In genomic region chr14:75549169-75549568, GRCh38 we compare ENCODE assay signal across 12 cellular contexts. TPM values are rescaled to one million over a fixed set of nuclear protein-coding genes. Genes with fewer than 3 reads are reported as not detected.
DNase-seq lines count a peak whose midpoint lies in the region; ATAC-seq and TF ChIP-seq lines count a peak whose summit lies in the region.
"Had no signal": no experiment of that assay in that cellular context is flagged by ENCODE, and none has a peak within 500 bp of the region (broad histone marks: within the 10 kb centered on the region; RNA-seq: fewer than 3 reads in every experiment).

No MANE protein-coding gene starts in this region.

- H3K27ac Mint-ChIP-seq in activated T-cell treated with anti-CD3 and anti-CD28 coated beads, Interleukin-2, amount 50 U/mL, for 72 hours = peak overlapping the region; percentile 92
- H3K27ac Mint-ChIP-seq: nephron had no signal

- intact Hi-C loops in esophagus muscularis mucosa (cut with DNase I) = no loop called here

- no peaks in the 10 kb centered on the region for H3K36me3 ChIP-seq in esophagus muscularis mucosa

- no peaks in the 10 kb centered on the region for H3K27me3 ChIP-seq in esophagus muscularis mucosa
- H3K27me3 ChIP-seq: upper lobe of left lung had no signal

- H3K4me1 Mint-ChIP-seq in activated T-cell treated with anti-CD3 and anti-CD28 coated beads, Interleukin-2, amount 50 U/mL, for 72 hours (ENCODE audit: low read depth) = peaks cover 87% of the 10 kb centered on the region
- H3K4me1 Mint-ChIP-seq: nephron had no signal

- H3K27me3 Mint-ChIP-seq in activated T-cell treated with anti-CD3 and anti-CD28 coated beads, Interleukin-2, amount 50 U/mL, for 72 hours (ENCODE audit: low read depth) = no peaks in the 10 kb centered on the region

- H3K27ac ChIP-seq in esophagus muscularis mucosa (replicated peaks in 1 of 4) = no peak overlapping the region
- H3K27ac ChIP-seq: upper lobe of left lung had no signal

- H3K9me3 ChIP-seq in esophagus muscularis mucosa = no peaks in the 10 kb centered on the region
- H3K9me3 ChIP-seq: upper lobe of left lung had no signal

- TF ChIP-seq POLR2A in esophagus muscularis mucosa (IDR thresholded peaks at IDR 0.05; ENCODE audit: low read depth) = no peak

- no peak overlapping the region for H3K4me3 ChIP-seq in esophagus muscularis mucosa
- H3K4me3 ChIP-seq: upper lobe of left lung had no signal

- WGBS in esophagus muscularis mucosa = 87% methylated on average over 5 of the region's 5 CpGs

- DNase-seq in CD1c-positive myeloid dendritic cell (ENCODE audit: extremely low spot score) = peak; percentile 57
- peak; percentile 48 to 55 for DNase-seq in activated T-cell treated with anti-CD3 and anti-CD28 coated beads, Interleukin-2, amount 50 U/mL, for 72 hours
- no peak for DNase-seq in esophagus muscularis mucosa (ENCODE audit: extremely low spot score)
- no peak for DNase-seq in NCI-H82 treated with DMSO at 0.1 percent for 48 hours (lab: John Stamatoyannopoulos, UW; ENCODE audit: unreplicated experiment)
- no peak for DNase-seq in SKM-1 (lab: John Stamatoyannopoulos, UW; ENCODE audit: unreplicated experiment)
- no peak for DNase-seq in ACHN
- DNase-seq: NCI-H187, upper lobe of left lung had no signal

- TF ChIP-seq CTCF in esophagus muscularis mucosa (IDR thresholded peaks at IDR 0.05) = no peak

- H3K4me1 ChIP-seq in esophagus muscularis mucosa = peaks cover 0 to 18% (median 1%) of the 10 kb centered on the region in 4 donors
- H3K4me1 ChIP-seq: upper lobe of left lung had no signal

- peak; percentile 50 for ATAC-seq in GM18858 (IDR thresholded peaks at IDR 0.05; ENCODE audit: unreplicated experiment)
- peak; percentile 53 for ATAC-seq in HG02870 (IDR thresholded peaks at IDR 0.05; ENCODE audit: unreplicated experiment)
- peak; percentile 69 to 70 for ATAC-seq in activated T-cell treated with anti-CD3 and anti-CD28 coated beads, Interleukin-2, amount 50 U/mL, for 72 hours (replicated peaks in 1 of 2)

- peaks cover 17 to 27% of the 10 kb centered on the region in 2 donors for H3K36me3 Mint-ChIP-seq in activated T-cell treated with anti-CD3 and anti-CD28 coated beads, Interleukin-2, amount 50 U/mL, for 72 hours (ENCODE audit: insufficient read depth in 2 of 2)

- H3K4me3 Mint-ChIP-seq in activated T-cell treated with anti-CD3 and anti-CD28 coated beads, Interleukin-2, amount 50 U/mL, for 72 hours = peak overlapping the region; percentile 50 to 78
- H3K4me3 Mint-ChIP-seq: nephron had no signal

- TF ChIP-seq EP300 in esophagus muscularis mucosa (IDR thresholded peaks at IDR 0.05) = no peak

- H3K9me3 Mint-ChIP-seq in activated T-cell treated with anti-CD3 and anti-CD28 coated beads, Interleukin-2, amount 50 U/mL, for 72 hours = no peaks in the 10 kb centered on the region
- H3K9me3 Mint-ChIP-seq: nephron had no signal

- in situ Hi-C loops in ACHN (cut with HindIII; ENCODE audit: low pct_ligation_motif_present, low pct_unique_long_range_greater_than_20kb, low sequenced_read_pairs) = no loop called here

RNA-seq across cellular contexts. Expression of gene BATF, which starts 26.9 kb away (rescaled TPM):
- total RNA-seq in activated T-cell treated with anti-CD3 and anti-CD28 coated beads, Interleukin-2, amount 50 U/mL, for 72 hours = 100 to 1,000 TPM; 171 to 185 TPM
- total RNA-seq in esophagus muscularis mucosa = 10 to 100 TPM in 1 of 4 donors, 1 to 10 TPM in 3; 1.7 to 37.3 (median 4.4) TPM
- total RNA-seq: chondrocyte had no signal

RNA-seq across cellular contexts. Expression of gene FLVCR2, which starts 29.3 kb away (rescaled TPM):
- 10 to 100 TPM in 1 of 2 donors, 1 to 10 TPM in 1; 5.9 to 12.3 TPM for total RNA-seq in activated T-cell treated with anti-CD3 and anti-CD28 coated beads, Interleukin-2, amount 50 U/mL, for 72 hours
- total RNA-seq in esophagus muscularis mucosa = 1 to 10 TPM; 2.5 to 7.5 (median 4.6) TPM

Comparison
In these comparisons a context has a peak if more than half of its experiments do, and no peak if none do; other contexts are left out.
1. DNase-seq: peak in CD1c-positive myeloid dendritic cell (single experiment) and activated T-cell treated with anti-CD3 and anti-CD28 coated beads, Interleukin-2, amount 50 U/mL, for 72 hours (2 of 2); none in esophagus muscularis mucosa (single experiment), NCI-H82 treated with DMSO at 0.1 percent for 48 hours (single experiment), SKM-1 (single experiment) and ACHN (single experiment).
2. RNA of gene BATF, which starts 26.9 kb away (total RNA-seq): 171 to 185 TPM in activated T-cell treated with anti-CD3 and anti-CD28 coated beads, Interleukin-2, amount 50 U/mL, for 72 hours; 1.7 to 37.3 TPM in esophagus muscularis mucosa; every median in the first group is over 4 times any median in the second.
3. Peak in every context shown above with its lines, with median percentiles within 50 percentile points of each other: ATAC-seq.